Comparison of ENCODE assay signal across 8 cellular contexts in the genomic region with DNA sequence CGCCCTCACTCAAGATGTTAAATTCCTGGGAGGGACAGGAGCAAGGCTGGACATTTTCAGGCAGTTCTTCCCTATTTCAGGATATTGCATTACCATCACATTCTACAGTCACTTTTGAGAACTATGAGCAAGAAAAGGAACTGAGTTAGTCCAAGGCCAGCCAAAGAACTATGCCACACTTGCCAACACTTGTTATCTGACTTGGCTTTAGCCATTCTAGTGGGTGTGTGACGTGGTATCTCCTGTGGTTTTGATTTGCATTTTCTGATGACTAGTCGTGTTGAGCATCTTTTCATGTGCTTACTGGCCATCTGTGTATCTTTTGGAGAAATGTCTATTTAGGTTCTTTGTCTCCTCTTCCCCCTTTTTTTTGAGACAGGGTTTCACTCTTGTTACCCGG. TPM values are rescaled to one million over a fixed set of nuclear protein-coding genes. Genes with fewer than 3 reads are reported as not detected.
A peak's percentile ranks its signal among the peaks of the same experiment; 100 is the strongest.
DNase-seq lines count a peak whose midpoint lies in the region; ATAC-seq and TF ChIP-seq lines count a peak whose summit lies in the region.

No MANE protein-coding gene starts in this region.

- H3K36me3 Mint-ChIP-seq in activated T-cell treated with anti-CD3 and anti-CD28 coated beads, Interleukin-2, amount 50 U/mL, for 4 hours (ENCODE audit: insufficient read depth) = peaks cover 16% of the 10 kb centered on the region
- peaks cover 4% of the 10 kb centered on the region for H3K36me3 Mint-ChIP-seq in progenitor cell of endocrine pancreas (ENCODE audit: insufficient read depth)

- H3K9me3 Mint-ChIP-seq in activated T-cell treated with anti-CD3 and anti-CD28 coated beads, Interleukin-2, amount 50 U/mL, for 4 hours = peaks cover 7% of the 10 kb centered on the region
- peaks cover 16% of the 10 kb centered on the region for H3K9me3 Mint-ChIP-seq in progenitor cell of endocrine pancreas (ENCODE audit: low read depth)

- H3K4me3 Mint-ChIP-seq in activated T-cell treated with anti-CD3 and anti-CD28 coated beads, Interleukin-2, amount 50 U/mL, for 4 hours = no peak overlapping the region
- H3K4me3 Mint-ChIP-seq in progenitor cell of endocrine pancreas (ENCODE audit: low read depth) = no peak overlapping the region

- no peak overlapping the region for H3K14ac ChIP-seq in mesenchymal stem cell (ENCODE audit: low read length in 2 of 2)

- H2AFZ ChIP-seq in mesenchymal stem cell (ENCODE audit: low read depth, low read length) = no peak overlapping the region

- no peaks in the 10 kb centered on the region for H3K36me3 ChIP-seq in mesenchymal stem cell (ENCODE audit: control insufficient read depth in 1 of 2, insufficient read depth in 2 of 2, low read depth in 1 of 2, low read length in 2 of 2)

- H4K8ac ChIP-seq in mesenchymal stem cell (ENCODE audit: low read length) = no peak overlapping the region

- no peaks in the 10 kb centered on the region for H3K27me3 Mint-ChIP-seq in activated T-cell treated with anti-CD3 and anti-CD28 coated beads, Interleukin-2, amount 50 U/mL, for 4 hours (ENCODE audit: low read depth)
- H3K27me3 Mint-ChIP-seq in progenitor cell of endocrine pancreas = no peaks in the 10 kb centered on the region

- no peaks in the 10 kb centered on the region for H3K27me3 ChIP-seq in mesenchymal stem cell (ENCODE audit: control insufficient read depth in 1 of 2, insufficient read depth in 1 of 2, low read length in 2 of 2)

- peaks cover 5% of the 10 kb centered on the region for H3K4me1 ChIP-seq in mesenchymal stem cell (ENCODE audit: control insufficient read depth, insufficient read depth, low read depth, low read length)

- no peak overlapping the region for H3K4ac ChIP-seq in mesenchymal stem cell (ENCODE audit: low read depth in 1 of 2, low read length in 2 of 2)

- H3K79me1 ChIP-seq in mesenchymal stem cell (replicated peaks; ENCODE audit: low read length, poor library complexity, severe bottlenecking) = no peaks in the 10 kb centered on the region

- no peak overlapping the region for H2BK5ac ChIP-seq in mesenchymal stem cell (ENCODE audit: low read depth, low read length, poor library complexity, severe bottlenecking)

- H3K27ac ChIP-seq in mesenchymal stem cell (ENCODE audit: low read length, poor library complexity, severe bottlenecking) = no peak overlapping the region

- H3K4me1 Mint-ChIP-seq in activated T-cell treated with anti-CD3 and anti-CD28 coated beads, Interleukin-2, amount 50 U/mL, for 4 hours (ENCODE audit: low read depth) = peaks cover 82% of the 10 kb centered on the region
- peaks cover 11% of the 10 kb centered on the region for H3K4me1 Mint-ChIP-seq in progenitor cell of endocrine pancreas (ENCODE audit: low read depth)

- H3K9me3 ChIP-seq in mesenchymal stem cell (ENCODE audit: control insufficient read depth, low read length) = no peaks in the 10 kb centered on the region

- 93% methylated on average over 2 of the region's 4 CpGs for WGBS in mesenchymal stem cell

- no peak overlapping the region for H2BK15ac ChIP-seq in mesenchymal stem cell (ENCODE audit: low read depth, poor library complexity, severe bottlenecking)

- no peak overlapping the region for H3K4me2 ChIP-seq in mesenchymal stem cell (ENCODE audit: low read length, poor library complexity, severe bottlenecking)

- H3K23ac ChIP-seq in mesenchymal stem cell (ENCODE audit: low read length in 2 of 2) = no peak overlapping the region

- no peak overlapping the region for H2AK5ac ChIP-seq in mesenchymal stem cell (ENCODE audit: low read length, severe bottlenecking)

- TF ChIP-seq CTCF in progenitor cell of endocrine pancreas (IDR thresholded peaks at IDR 0.05; ENCODE audit: unreplicated experiment) = no peak

- peak; percentile 42 for ATAC-seq in HG02885 (IDR thresholded peaks at IDR 0.05; ENCODE audit: poor library complexity, unreplicated experiment)
- ATAC-seq in activated T-cell treated with anti-CD3 and anti-CD28 coated beads, Interleukin-2, amount 50 U/mL, for 4 hours = peak; percentile 76 to 82
- no peak for ATAC-seq in GM18873 (IDR thresholded peaks at IDR 0.05; ENCODE audit: low FRiP score, unreplicated experiment)

- H2BK120ac ChIP-seq in mesenchymal stem cell (ENCODE audit: low read depth, low read length) = no peak overlapping the region

- H3K27ac Mint-ChIP-seq in progenitor cell of endocrine pancreas = no peak overlapping the region

- no peak overlapping the region for H4K91ac ChIP-seq in mesenchymal stem cell (ENCODE audit: low read length)

- H3K4me3 ChIP-seq in mesenchymal stem cell (ENCODE audit: insufficient read depth in 1 of 2, low read depth in 1 of 2, low read length in 2 of 2) = no peak overlapping the region

- DNase-seq in GM03348 (ENCODE audit: low spot score) (peak; percentile 50), mesenchymal stem cell (peak; percentile 26), progenitor cell of endocrine pancreas (ENCODE audit: low spot score, unreplicated experiment) (no peak), UCSD-AML1 (lab: John Stamatoyannopoulos, UW; ENCODE audit: unreplicated experiment) (no peak), DMS79 (lab: John Stamatoyannopoulos, UW) (no peak)
- no peak for DNase-seq in activated T-cell treated with anti-CD3 and anti-CD28 coated beads, Interleukin-2, amount 50 U/mL, for 4 hours

- no peak overlapping the region for H2BK12ac ChIP-seq in mesenchymal stem cell (ENCODE audit: low read length in 2 of 2)

- H3K9ac ChIP-seq in mesenchymal stem cell (ENCODE audit: low read length) = peak overlapping the region; percentile 21

- no peak overlapping the region for H3K18ac ChIP-seq in mesenchymal stem cell (ENCODE audit: low read depth in 1 of 2, low read length in 2 of 2)

RNA-seq across cellular contexts. Expression of a gene that starts 12.0 kb away (rescaled TPM):
- 100 to 1,000 TPM in 2 of 3 donors, 10 to 100 TPM in 1; 96.9 to 109 (median 107) TPM for total RNA-seq in activated T-cell treated with anti-CD3 and anti-CD28 coated beads, Interleukin-2, amount 50 U/mL, for 4 hours
- 61.9 TPM for polyA plus RNA-seq in mesenchymal stem cell (2013, experiment 1 of 2)
- polyA plus RNA-seq in mesenchymal stem cell (2013, experiment 2 of 2) = 61.2 TPM
- 90.2 and 91.0 TPM in 2 replicates for total RNA-seq in progenitor cell of endocrine pancreas

Comparison
In these comparisons a context has a peak if more than half of its experiments do, and no peak if none do; other contexts are left out.
1. DNase-seq: peak in GM03348 (single experiment) and mesenchymal stem cell (single experiment); none in activated T-cell treated with anti-CD3 and anti-CD28 coated beads, Interleukin-2, amount 50 U/mL, for 4 hours (single experiment), progenitor cell of endocrine pancreas (single experiment), UCSD-AML1 (single experiment) and DMS79 (single experiment).